8 cellular contexts compared by ENCODE assay signal in genomic region chr7:140403878-140404564, GRCh38. TPM values are rescaled to one million over a fixed set of nuclear protein-coding genes. Genes with fewer than 3 reads are reported as not detected.
A peak's percentile ranks its signal among the peaks of the same experiment; 100 is the strongest.
DNase-seq lines count a peak whose midpoint lies in the region; ATAC-seq and TF ChIP-seq lines count a peak whose summit lies in the region.

Gene RAB19 (plus strand): TSS chr7:140404058. CDS start chr7:140407647, 3,589 bp downstream.

- H3K4me3 ChIP-seq in AG04450 (ENCODE audit: low read depth, low read length) = peak within 1 kb of the TSS; percentile 38
- H3K4me3 ChIP-seq in HUES6 (ENCODE audit: low read depth, low read length) = peak within 1 kb of the TSS; percentile 65
- H3K4me3 ChIP-seq in ectodermal cell (ENCODE audit: insufficient read depth, low read depth, low read length) = peak within 1 kb of the TSS; percentile 40
- peak within 1 kb of the TSS in 3 of 4 donors; percentile 37 to 48 (median 45) for H3K4me3 ChIP-seq in upper lobe of left lung

- no peak for TF ChIP-seq EP300 in upper lobe of left lung (IDR thresholded peaks at IDR 0.05)

- CTCF ChIA-PET in AG04450 (lab: Charles Lee) = no interaction called here

- 38 to 47% methylated on average over 22 of the region's 22 CpGs for WGBS in ectodermal cell, 2 experiments
- WGBS in upper lobe of left lung, 2 donors = 7 to 15% methylated on average over 22 of the region's 22 CpGs

- peak within 1 kb of the TSS; percentile 55 for H3K9ac ChIP-seq in HUES6 (ENCODE audit: low read length)

- DNase-seq in AG04450 (ENCODE audit: low read depth, low spot score) = no peak
- DNase-seq in activated CD4-positive, alpha-beta T cell treated with anti-CD3 and anti-CD28 coated beads, Interleukin-2, amount 10 ng/mL, durations not matched to agents 24 days and 14 days = peak; percentile 88
- DNase-seq in natural killer cell = peak; percentile 19
- peak; percentile 73 to 78 for DNase-seq in upper lobe of left lung
- DNase-seq in epidermal melanocyte (ENCODE audit: insufficient read length, low spot score) = no peak
- DNase-seq in mesenteric fat pad (ENCODE audit: low spot score) = no peak

- H3K36me3 ChIP-seq in HUES6 (ENCODE audit: control insufficient read depth, insufficient read depth, low read length) = peaks cover 3% of the 10 kb centered on the region
- no peaks in the 10 kb centered on the region for H3K36me3 ChIP-seq in ectodermal cell (ENCODE audit: control insufficient read depth, insufficient read depth, low read length)
- no peaks in the 10 kb centered on the region for H3K36me3 ChIP-seq in upper lobe of left lung

- TF ChIP-seq CTCF in AG04450 (IDR thresholded peaks at IDR 0.05; ENCODE audit: low read depth, low read length) = no peak
- no peak for TF ChIP-seq CTCF in natural killer cell (IDR thresholded peaks at IDR 0.05)
- TF ChIP-seq CTCF in upper lobe of left lung (IDR thresholded peaks at IDR 0.05) = no peak

- H3K27ac Mint-ChIP-seq in activated CD4-positive, alpha-beta T cell treated with anti-CD3 and anti-CD28 coated beads, Interleukin-2, amount 10 ng/mL, durations not matched to agents 24 days and 14 days = peak within 1 kb of the TSS; percentile 97
- H3K27ac Mint-ChIP-seq in natural killer cell = peak within 1 kb of the TSS; percentile 82 to 98

- no peaks in the 10 kb centered on the region for H3K9me3 Mint-ChIP-seq in activated CD4-positive, alpha-beta T cell treated with anti-CD3 and anti-CD28 coated beads, Interleukin-2, amount 10 ng/mL, durations not matched to agents 24 days and 14 days
- no peaks in the 10 kb centered on the region for H3K9me3 Mint-ChIP-seq in natural killer cell

- H3K4me1 ChIP-seq in HUES6 (ENCODE audit: control insufficient read depth, insufficient read depth, low read length) (peaks cover 18% of the 10 kb centered on the region), ectodermal cell (ENCODE audit: control insufficient read depth, insufficient read depth, low read length) (peaks cover 5% of the 10 kb centered on the region), upper lobe of left lung (peaks cover 0 to 13% (median 3%) of the 10 kb centered on the region in 4 donors)

- no peaks in the 10 kb centered on the region for H3K27me3 Mint-ChIP-seq in activated CD4-positive, alpha-beta T cell treated with anti-CD3 and anti-CD28 coated beads, Interleukin-2, amount 10 ng/mL, durations not matched to agents 24 days and 14 days
- H3K27me3 Mint-ChIP-seq in natural killer cell (ENCODE audit: low read depth in 2 of 2) = no peaks in the 10 kb centered on the region

- intact Hi-C loops in activated CD4-positive, alpha-beta T cell treated with anti-CD3 and anti-CD28 coated beads, Interleukin-2, amount 10 ng/mL, durations not matched to agents 24 days and 14 days (cut with micrococcal nuclease) = loop anchor here (2.0 to 5.0 kb wide), 4 partner anchors 75 to 342 kb away; partner anchors contain the start of genes MKRN1 and PARP12
- intact Hi-C loops in natural killer cell (cut with micrococcal nuclease) = no loop called here

- H3K4me3 Mint-ChIP-seq in activated CD4-positive, alpha-beta T cell treated with anti-CD3 and anti-CD28 coated beads, Interleukin-2, amount 10 ng/mL, durations not matched to agents 24 days and 14 days = peak within 1 kb of the TSS; percentile 90
- peak within 1 kb of the TSS; percentile 93 for H3K4me3 Mint-ChIP-seq in natural killer cell

- POLR2A ChIA-PET in AG04450 (lab: Yijun Ruan, JAX) = no interaction called here

- H3K9me3 ChIP-seq in AG04450 (ENCODE audit: control insufficient read depth, insufficient read depth, low read length) (no peaks in the 10 kb centered on the region), HUES6 (ENCODE audit: control insufficient read depth, insufficient read depth, low read depth, low read length) (no peaks in the 10 kb centered on the region), ectodermal cell (ENCODE audit: control insufficient read depth, low read length) (no peaks in the 10 kb centered on the region), upper lobe of left lung (no peaks in the 10 kb centered on the region)

- no peak for TF ChIP-seq POLR2A in upper lobe of left lung (IDR thresholded peaks at IDR 0.05)

- H3K27ac ChIP-seq in AG04450 (ENCODE audit: low read depth, low read length) (no peak within 1 kb of the TSS), HUES6 (ENCODE audit: low read depth, low read length) (0 out of 2 replicates have a peak within 1 kb of the TSS, but pooled peaks have one; percentile 17), ectodermal cell (ENCODE audit: insufficient read depth, low read depth, low read length, poor library complexity, severe bottlenecking) (no peak within 1 kb of the TSS), upper lobe of left lung (peak within 1 kb of the TSS in 3 of 4 donors; percentile 28 to 65 (median 53))

- peaks cover 34% of the 10 kb centered on the region for H3K4me1 Mint-ChIP-seq in activated CD4-positive, alpha-beta T cell treated with anti-CD3 and anti-CD28 coated beads, Interleukin-2, amount 10 ng/mL, durations not matched to agents 24 days and 14 days
- peaks cover 15 to 17% of the 10 kb centered on the region in 2 donors for H3K4me1 Mint-ChIP-seq in natural killer cell

- H3K27me3 ChIP-seq in AG04450 (ENCODE audit: control insufficient read depth, insufficient read depth, low read length) (peaks cover 4% of the 10 kb centered on the region), HUES6 (ENCODE audit: control insufficient read depth, insufficient read depth, low read length) (no peaks in the 10 kb centered on the region), ectodermal cell (ENCODE audit: control insufficient read depth, insufficient read depth, low read length, poor library complexity, severe bottlenecking) (no peaks in the 10 kb centered on the region), upper lobe of left lung (no peaks in the 10 kb centered on the region)

- ATAC-seq in natural killer cell (peak; percentile 69 to 87 (median 82)), upper lobe of left lung (ENCODE audit: low FRiP score in 2 of 2) (peak; percentile 70 to 83)

- peaks cover 31% of the 10 kb centered on the region for H3K36me3 Mint-ChIP-seq in activated CD4-positive, alpha-beta T cell treated with anti-CD3 and anti-CD28 coated beads, Interleukin-2, amount 10 ng/mL, durations not matched to agents 24 days and 14 days (ENCODE audit: low read depth)
- no peaks in the 10 kb centered on the region for H3K36me3 Mint-ChIP-seq in natural killer cell

RNA-seq across cellular contexts. Expression of gene RAB19, which starts in this region (rescaled TPM):
- not detected in 2 replicates for polyA plus RNA-seq in AG04450 (2011; rRNA removed)
- polyA minus RNA-seq in AG04450 (2011; rRNA and poly(A)+ RNA removed) = not detected in 2 replicates
- total RNA-seq in activated CD4-positive, alpha-beta T cell treated with anti-CD3 and anti-CD28 coated beads, Interleukin-2, amount 10 ng/mL, durations not matched to agents 24 days and 14 days = 23.0 and 24.4 TPM in 2 replicates
- polyA plus RNA-seq in ectodermal cell (2013, experiment 1 of 4) = 1.8 TPM
- 2.5 TPM for polyA plus RNA-seq in ectodermal cell (2013, experiment 2 of 4)
- 1.5 TPM for polyA plus RNA-seq in ectodermal cell (2013, experiment 3 of 4)
- polyA plus RNA-seq in ectodermal cell (2013, experiment 4 of 4) = 1.3 TPM
- total RNA-seq in natural killer cell (1 to 10 TPM; 1.9 to 3.3 (median 2.8) TPM), upper lobe of left lung (1 to 10 TPM; 1.2 to 7.3 (median 2.8) TPM), mesenteric fat pad (not detected)

Comparison
In these comparisons a context has a peak if more than half of its experiments do, and no peak if none do; other contexts are left out.
1. DNase-seq: peak in activated CD4-positive, alpha-beta T cell treated with anti-CD3 and anti-CD28 coated beads, Interleukin-2, amount 10 ng/mL, durations not matched to agents 24 days and 14 days (single experiment), natural killer cell (single experiment) and upper lobe of left lung (2 of 2); none in AG04450 (single experiment), epidermal melanocyte (single experiment) and mesenteric fat pad (single experiment).
2. H3K27ac ChIP-seq: peak in HUES6 (single experiment) and upper lobe of left lung (3 of 4); none in AG04450 (single experiment) and ectodermal cell (single experiment).
3. Peak in every context shown above with its lines, with median percentiles within 50 percentile points of each other: H3K4me3 ChIP-seq.